Comparison of ENCODE assay signal across 9 cellular contexts in genomic region chr19:40445637-40445944, GRCh38. TPM values are rescaled to one million over a fixed set of nuclear protein-coding genes. Genes with fewer than 3 reads are reported as not detected.
DNase-seq lines count a peak whose midpoint lies in the region; ATAC-seq lines count a peak whose summit lies in the region.
"Had no signal": no experiment of that assay in that cellular context is flagged by ENCODE, and none has a peak within 500 bp of the region (broad histone marks: within the 10 kb centered on the region; RNA-seq: fewer than 3 reads in every experiment).

No MANE protein-coding gene starts in this region.

- H3K4me1 ChIP-seq in CD8-positive, alpha-beta memory T cell (ENCODE audit: insufficient read depth, low read length), result peaks cover 14% of the 10 kb centered on the region

- peak overlapping the region; percentile 98 for H3K27ac ChIP-seq in CD8-positive, alpha-beta memory T cell (ENCODE audit: low read depth, low read length)

- no peak for ATAC-seq in activated CD8-positive, alpha-beta T cell treated with anti-CD3 and anti-CD28 coated beads, Interleukin-2, amount 10 ng/mL, durations not matched to agents 7 days and 5 days
- no peak for ATAC-seq in naive thymus-derived CD8-positive, alpha-beta T cell

- CTCF ChIA-PET in CD8-positive, alpha-beta memory T cell (lab: Charles Lee), result interaction anchor here (1.8 kb wide), 1 partner anchor 25 kb away, joined by 6 read pairs; no protein-coding TSS in a partner anchor
- CTCF ChIA-PET in activated CD8-positive, alpha-beta T cell treated with anti-CD3 and anti-CD28 coated beads, Interleukin-2, amount 10 ng/mL, durations not matched to agents 7 days and 5 days (lab: Charles Lee), result no interaction called here

- H3K4me1 Mint-ChIP-seq in CD8-positive, alpha-beta memory T cell, result peaks cover 15 to 24% (median 17%) of the 10 kb centered on the region in 3 donors
- H3K4me1 Mint-ChIP-seq in activated CD8-positive, alpha-beta T cell treated with anti-CD3 and anti-CD28 coated beads, Interleukin-2, amount 10 ng/mL, durations not matched to agents 7 days and 5 days (ENCODE audit: low read depth), result peaks cover 18% of the 10 kb centered on the region
- H3K4me1 Mint-ChIP-seq in naive thymus-derived CD8-positive, alpha-beta T cell, result peaks cover 14 to 24% (median 18%) of the 10 kb centered on the region in 4 donors

- peaks cover 0 to 37% (median 6%) of the 10 kb centered on the region in 3 donors for H3K36me3 Mint-ChIP-seq in CD8-positive, alpha-beta memory T cell
- peaks cover 13% of the 10 kb centered on the region for H3K36me3 Mint-ChIP-seq in activated CD8-positive, alpha-beta T cell treated with anti-CD3 and anti-CD28 coated beads, Interleukin-2, amount 10 ng/mL, durations not matched to agents 7 days and 5 days (ENCODE audit: low read depth)
- H3K36me3 Mint-ChIP-seq in naive thymus-derived CD8-positive, alpha-beta T cell, result peaks cover 0 to 13% (median 3%) of the 10 kb centered on the region in 3 donors

- H3K36me3 ChIP-seq in CD8-positive, alpha-beta memory T cell (ENCODE audit: insufficient read depth, low read length), result peaks cover 22% of the 10 kb centered on the region

- peak overlapping the region in 7 of 8 donors; percentile 37 to 77 (median 59) for H3K27ac Mint-ChIP-seq in CD8-positive, alpha-beta memory T cell
- H3K27ac Mint-ChIP-seq in activated CD8-positive, alpha-beta T cell treated with anti-CD3 and anti-CD28 coated beads, Interleukin-2, amount 10 ng/mL, durations not matched to agents 7 days and 5 days, result no peak overlapping the region
- H3K27ac Mint-ChIP-seq in naive thymus-derived CD8-positive, alpha-beta T cell, result peak overlapping the region in 6 of 10 donors; percentile 41 to 89 (median 76)

- H3K4me3 Mint-ChIP-seq in CD8-positive, alpha-beta memory T cell, result peak overlapping the region in 6 of 7 donors; percentile 6 to 77 (median 33)
- H3K4me3 Mint-ChIP-seq in activated CD8-positive, alpha-beta T cell treated with anti-CD3 and anti-CD28 coated beads, Interleukin-2, amount 10 ng/mL, durations not matched to agents 7 days and 5 days, result peak overlapping the region; percentile 49
- H3K4me3 Mint-ChIP-seq in naive thymus-derived CD8-positive, alpha-beta T cell, result peak overlapping the region; percentile 26 to 99 (median 66)

- H3K9me3 ChIP-seq in CD8-positive, alpha-beta memory T cell (ENCODE audit: low read length), result no peaks in the 10 kb centered on the region

- peaks cover 0 to 5% of the 10 kb centered on the region in 2 donors for H3K27me3 Mint-ChIP-seq in CD8-positive, alpha-beta memory T cell
- H3K27me3 Mint-ChIP-seq in activated CD8-positive, alpha-beta T cell treated with anti-CD3 and anti-CD28 coated beads, Interleukin-2, amount 10 ng/mL, durations not matched to agents 7 days and 5 days (ENCODE audit: low read depth), result no peaks in the 10 kb centered on the region
- no peaks in the 10 kb centered on the region for H3K27me3 Mint-ChIP-seq in naive thymus-derived CD8-positive, alpha-beta T cell

- POLR2A ChIA-PET in CD8-positive, alpha-beta memory T cell (lab: Charles Lee), result no interaction called here
- POLR2A ChIA-PET in activated CD8-positive, alpha-beta T cell treated with anti-CD3 and anti-CD28 coated beads, Interleukin-2, amount 10 ng/mL, durations not matched to agents 7 days and 5 days (lab: Charles Lee), result no interaction called here
- POLR2A ChIA-PET in naive thymus-derived CD8-positive, alpha-beta T cell (lab: Charles Lee), result interaction anchor here (1.4 to 4.5 kb wide), 2 partner anchors 23 to 43 kb away, joined by 3 to 73 read pairs; no protein-coding TSS in a partner anchor

- H3K27me3 ChIP-seq in CD8-positive, alpha-beta memory T cell (ENCODE audit: insufficient read depth, low read length, poor library complexity, severe bottlenecking), result no peaks in the 10 kb centered on the region
- H3K27me3 ChIP-seq: dorsolateral prefrontal cortex had no signal

- no peak overlapping the region for H3K4me3 ChIP-seq in CD8-positive, alpha-beta memory T cell (ENCODE audit: low read length)

- H3K9me3 Mint-ChIP-seq in CD8-positive, alpha-beta memory T cell, result no peaks in the 10 kb centered on the region
- H3K9me3 Mint-ChIP-seq in activated CD8-positive, alpha-beta T cell treated with anti-CD3 and anti-CD28 coated beads, Interleukin-2, amount 10 ng/mL, durations not matched to agents 7 days and 5 days (ENCODE audit: insufficient read depth), result no peaks in the 10 kb centered on the region
- H3K9me3 Mint-ChIP-seq in naive thymus-derived CD8-positive, alpha-beta T cell, result no peaks in the 10 kb centered on the region

- no peak for DNase-seq in CD8-positive, alpha-beta memory T cell
- DNase-seq in activated CD8-positive, alpha-beta T cell treated with anti-CD3 and anti-CD28 coated beads, Interleukin-2, amount 10 ng/mL, durations not matched to agents 7 days and 5 days, result no peak
- no peak for DNase-seq in naive thymus-derived CD8-positive, alpha-beta T cell
- no peak for DNase-seq in mucosa of gallbladder (ENCODE audit: low spot score)
- DNase-seq in DMS114 treated with DMSO at 0.1 percent for 48 hours (lab: John Stamatoyannopoulos, UW; ENCODE audit: unreplicated experiment), result no peak
- no peak for DNase-seq in NCI-H446 treated with DMSO at 0.1 percent for 48 hours (lab: John Stamatoyannopoulos, UW)
- DNase-seq: dorsolateral prefrontal cortex, NCI-H2171, SIG-M5 had no signal

RNA-seq across cellular contexts. Expression of gene SERTAD3, which starts 1.5 kb away (rescaled TPM):
- total RNA-seq in CD8-positive, alpha-beta memory T cell, result 1 to 10 TPM; 7.0 to 8.5 TPM
- polyA plus RNA-seq in CD8-positive, alpha-beta memory T cell, result 9.5 TPM
- total RNA-seq in activated CD8-positive, alpha-beta T cell treated with anti-CD3 and anti-CD28 coated beads, Interleukin-2, amount 10 ng/mL, durations not matched to agents 7 days and 5 days, result 10 to 100 TPM; 10.0 to 11.9 TPM
- 10 to 100 TPM in 1 of 2 experiments, 1 to 10 TPM in 1; 9.5 to 10.6 TPM for total RNA-seq in naive thymus-derived CD8-positive, alpha-beta T cell
- 1 to 10 TPM; 2.3 to 9.2 (median 2.9) TPM for polyA plus RNA-seq in naive thymus-derived CD8-positive, alpha-beta T cell
- total RNA-seq in mucosa of gallbladder, result 38.8 TPM

RNA-seq across cellular contexts. Expression of gene SERTAD1, which starts 19.8 kb away (rescaled TPM):
- total RNA-seq in CD8-positive, alpha-beta memory T cell, result 10 to 100 TPM; 15.9 to 17.8 TPM
- 13.0 TPM for polyA plus RNA-seq in CD8-positive, alpha-beta memory T cell
- 10 to 100 TPM in 1 of 2 experiments, 1 to 10 TPM in 1; 9.3 to 10.1 TPM for total RNA-seq in activated CD8-positive, alpha-beta T cell treated with anti-CD3 and anti-CD28 coated beads, Interleukin-2, amount 10 ng/mL, durations not matched to agents 7 days and 5 days
- 1 to 10 TPM; 6.2 to 8.1 TPM for total RNA-seq in naive thymus-derived CD8-positive, alpha-beta T cell
- polyA plus RNA-seq in naive thymus-derived CD8-positive, alpha-beta T cell, result 10 to 100 TPM in 1 of 3 donors, 1 to 10 TPM in 2; 2.6 to 10.4 (median 3.5) TPM
- total RNA-seq in mucosa of gallbladder, result 13.2 TPM

RNA-seq across cellular contexts. Expression of gene BLVRB, which starts 20.0 kb away (rescaled TPM):
- 10 to 100 TPM; 17.4 to 18.9 TPM for total RNA-seq in CD8-positive, alpha-beta memory T cell
- 22.8 TPM for polyA plus RNA-seq in CD8-positive, alpha-beta memory T cell
- total RNA-seq in activated CD8-positive, alpha-beta T cell treated with anti-CD3 and anti-CD28 coated beads, Interleukin-2, amount 10 ng/mL, durations not matched to agents 7 days and 5 days, result 10 to 100 TPM; 15.1 to 16.5 TPM
- total RNA-seq in naive thymus-derived CD8-positive, alpha-beta T cell, result 10 to 100 TPM; 11.8 to 12.8 TPM
- 10 to 100 TPM; 17.3 to 27.8 (median 22.6) TPM for polyA plus RNA-seq in naive thymus-derived CD8-positive, alpha-beta T cell
- 65.9 TPM for total RNA-seq in mucosa of gallbladder

RNA-seq across cellular contexts. Expression of gene SPTBN4, which starts 21.2 kb away (rescaled TPM):
- 1 to 10 TPM in 1 of 2 experiments, under 1 TPM in 1; 0.49 to 1.2 TPM for total RNA-seq in CD8-positive, alpha-beta memory T cell
- not detected for polyA plus RNA-seq in CD8-positive, alpha-beta memory T cell
- total RNA-seq in activated CD8-positive, alpha-beta T cell treated with anti-CD3 and anti-CD28 coated beads, Interleukin-2, amount 10 ng/mL, durations not matched to agents 7 days and 5 days, result under 1 TPM in 1 of 2 experiments, not detected in 1; 0.47 TPM
- total RNA-seq in naive thymus-derived CD8-positive, alpha-beta T cell, result under 1 TPM; 0.47 to 0.62 TPM
- under 1 TPM in 1 of 3 donors, not detected in 2; 0.13 TPM for polyA plus RNA-seq in naive thymus-derived CD8-positive, alpha-beta T cell
- total RNA-seq in mucosa of gallbladder, result 3.5 TPM

RNA-seq across cellular contexts. Expression of gene PRX, which starts 32.4 kb away (rescaled TPM):
- total RNA-seq in CD8-positive, alpha-beta memory T cell, result 1 to 10 TPM; 1.4 to 1.6 TPM
- 0.29 TPM for polyA plus RNA-seq in CD8-positive, alpha-beta memory T cell
- 1 to 10 TPM in 1 of 2 experiments, under 1 TPM in 1; 0.84 to 1.1 TPM for total RNA-seq in activated CD8-positive, alpha-beta T cell treated with anti-CD3 and anti-CD28 coated beads, Interleukin-2, amount 10 ng/mL, durations not matched to agents 7 days and 5 days
- total RNA-seq in naive thymus-derived CD8-positive, alpha-beta T cell, result 1 to 10 TPM; 3.8 to 4.0 TPM
- under 1 TPM; 0.39 to 0.49 (median 0.44) TPM for polyA plus RNA-seq in naive thymus-derived CD8-positive, alpha-beta T cell
- total RNA-seq in mucosa of gallbladder, result 7.0 TPM
